In the genomic region with DNA sequence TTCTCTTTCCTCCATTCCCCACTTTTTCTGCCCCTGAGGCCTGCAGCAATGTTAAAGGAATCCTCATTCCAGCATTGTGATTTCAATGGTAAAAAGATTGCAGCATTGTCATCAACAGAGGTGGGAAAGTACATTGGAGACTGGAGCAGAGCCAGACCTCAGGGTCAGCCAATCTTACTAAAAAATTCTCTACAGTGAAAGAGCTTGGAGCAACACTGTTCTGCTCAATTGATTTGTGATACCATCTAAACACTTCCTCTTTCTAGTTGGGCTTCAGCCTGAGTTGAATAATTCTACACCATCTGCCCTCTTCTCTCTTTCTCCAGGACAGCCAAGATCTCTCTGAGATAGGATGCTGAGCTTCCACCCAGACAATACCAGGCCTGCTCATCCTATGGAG, we compare ENCODE assay signal across 22 cellular contexts.
DNase-seq lines count a peak whose midpoint lies in the region; ATAC-seq and TF ChIP-seq lines count a peak whose summit lies in the region.
"Had no signal": no experiment of that assay in that cellular context is flagged by ENCODE, and none has a peak within 500 bp of the region (broad histone marks: within the 10 kb centered on the region; RNA-seq: fewer than 3 reads in every experiment).

No MANE protein-coding gene starts in this region.

- H3K4me3 ChIP-seq in thyroid gland (replicated peaks in 1 of 3) (no peak overlapping the region), lower lobe of right lung (no peak overlapping the region)
- H3K4me3 ChIP-seq: breast epithelium, gastrocnemius medialis, Peyer's patch had no signal

- peaks cover 0 to 6% of the 10 kb centered on the region in 2 donors for H3K4me1 ChIP-seq in thyroid gland
- no peaks in the 10 kb centered on the region for H3K4me1 ChIP-seq in lower lobe of right lung
- H3K4me1 ChIP-seq: breast epithelium, Peyer's patch had no signal

- H3K9me3 ChIP-seq in thyroid gland: no peaks in the 10 kb centered on the region
- H3K9me3 ChIP-seq in lower lobe of right lung: no peaks in the 10 kb centered on the region
- H3K9me3 ChIP-seq: breast epithelium, gastrocnemius medialis, Peyer's patch had no signal

- H3K27ac ChIP-seq in thyroid gland (no peak overlapping the region), lower lobe of right lung (no peak overlapping the region)
- H3K27ac ChIP-seq: breast epithelium, Peyer's patch had no signal

- peak; percentile 6 for DNase-seq in SKM-1 treated with dmso at 0.1 percent for 144 hours (lab: John Stamatoyannopoulos, UW; ENCODE audit: unreplicated experiment)
- no peak for DNase-seq in SKM-1 (lab: John Stamatoyannopoulos, UW; ENCODE audit: unreplicated experiment)
- DNase-seq in SK-N-DZ (ENCODE audit: low spot score): peak; percentile 0
- peak; percentile 52 to 68 for DNase-seq in dermis microvascular lymphatic vessel endothelial cell (ENCODE audit: low read depth in 2 of 2)
- DNase-seq in thyroid gland: peak; percentile 32 to 54
- no peak for DNase-seq in lower lobe of right lung
- DNase-seq: activated CD8-positive, alpha-beta memory T cell treated with anti-CD3 and anti-CD28 coated beads for 24 hours; activated T-cell treated with anti-CD3 and anti-CD28 coated beads, Interleukin-2, amount 50 U/mL, for 72 hours; gastrocnemius medialis; kidney glomerular epithelial cell; mesendoderm; naive B cell; NCI-H187; NCI-H2227 treated with DMSO at 0.1 percent for 48 hours; occipital lobe; Peyer's patch; right cardiac atrium; T1000 had no signal

- intact Hi-C loops in thyroid gland (cut with DNase I) (no loop called here), lower lobe of right lung (cut with DNase I) (no loop called here)

- TF ChIP-seq POLR2A in thyroid gland (IDR thresholded peaks at IDR 0.05): no peak

- TF ChIP-seq CTCF in thyroid gland (IDR thresholded peaks at IDR 0.05) (no peak), lower lobe of right lung (IDR thresholded peaks at IDR 0.05) (no peak)

- H3K36me3 ChIP-seq in thyroid gland (no peaks in the 10 kb centered on the region), lower lobe of right lung (no peaks in the 10 kb centered on the region)
- H3K36me3 ChIP-seq: breast epithelium, gastrocnemius medialis, Peyer's patch had no signal

- no peaks in the 10 kb centered on the region for H3K27me3 ChIP-seq in thyroid gland
- H3K27me3 ChIP-seq in lower lobe of right lung (ENCODE audit: low read depth): no peaks in the 10 kb centered on the region
- H3K27me3 ChIP-seq: gastrocnemius medialis, Peyer's patch had no signal

- ATAC-seq in GM21717 (IDR thresholded peaks at IDR 0.05; ENCODE audit: unreplicated experiment): no peak
- no peak for ATAC-seq in GM21619 (IDR thresholded peaks at IDR 0.05; ENCODE audit: unreplicated experiment)
- ATAC-seq in lower lobe of right lung: no peak
- ATAC-seq: activated T-cell treated with anti-CD3 and anti-CD28 coated beads, Interleukin-2, amount 50 U/mL, for 72 hours; gastrocnemius medialis; right cardiac atrium; SK-N-SH treated with all-trans-retinoic acid at 6 μM for 48 hours had no signal

Comparison
In these comparisons a context has a peak if more than half of its experiments do, and no peak if none do; other contexts are left out.
1. DNase-seq: peak in SKM-1 treated with dmso at 0.1 percent for 144 hours (single experiment), SK-N-DZ (single experiment), dermis microvascular lymphatic vessel endothelial cell (2 of 2) and thyroid gland (2 of 2); none in SKM-1 (single experiment) and lower lobe of right lung (single experiment).